Comparison of ENCODE assay signal across 9 cellular contexts in the genomic region with DNA sequence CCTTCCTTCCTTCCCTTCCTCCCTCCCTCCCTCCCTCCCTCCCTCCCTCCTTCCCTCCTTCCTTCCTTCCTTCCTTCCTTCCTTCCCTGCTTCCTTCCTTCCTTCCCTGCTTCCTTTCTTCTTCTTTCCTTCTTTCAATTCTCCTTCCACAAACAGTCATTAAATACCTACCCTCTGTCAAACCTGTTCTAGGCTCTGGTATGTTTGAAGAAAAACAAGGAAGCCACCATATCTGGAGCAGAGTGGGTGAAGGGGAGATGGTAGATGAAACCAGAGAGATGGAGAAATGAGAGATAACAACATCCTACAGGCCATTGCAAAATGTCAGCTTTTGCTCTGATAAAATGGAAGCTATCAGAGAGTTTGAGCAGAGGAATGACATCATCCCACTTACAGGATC.
"Had no signal": no experiment of that assay in that cellular context is flagged by ENCODE, and none has a peak within 500 bp of the region (broad histone marks: within the 10 kb centered on the region; RNA-seq: fewer than 3 reads in every experiment).

No MANE protein-coding gene starts in this region.

- H3K4me3 ChIP-seq: GM23248, HAP-1 had no signal

- H2AFZ ChIP-seq: GM23248 had no signal

- H3K4me1 ChIP-seq: HAP-1 had no signal

- DNase-seq: GM23248, GOT3, H7, HFFc6, KBM-7 had no signal

- FAIRE-seq: HTR-8/SVneo had no signal

- H3K9ac ChIP-seq: GM23248, KMS-11 had no signal

- H3K4me2 ChIP-seq: KMS-11 had no signal

- H3K27ac ChIP-seq: GM23248, KMS-11 had no signal

- ATAC-seq: HCT116 had no signal

- H3K36me3 ChIP-seq: HAP-1 had no signal

- H3K9me3 ChIP-seq: HAP-1 had no signal
